13 cellular contexts compared by ENCODE assay signal in the genomic region with DNA sequence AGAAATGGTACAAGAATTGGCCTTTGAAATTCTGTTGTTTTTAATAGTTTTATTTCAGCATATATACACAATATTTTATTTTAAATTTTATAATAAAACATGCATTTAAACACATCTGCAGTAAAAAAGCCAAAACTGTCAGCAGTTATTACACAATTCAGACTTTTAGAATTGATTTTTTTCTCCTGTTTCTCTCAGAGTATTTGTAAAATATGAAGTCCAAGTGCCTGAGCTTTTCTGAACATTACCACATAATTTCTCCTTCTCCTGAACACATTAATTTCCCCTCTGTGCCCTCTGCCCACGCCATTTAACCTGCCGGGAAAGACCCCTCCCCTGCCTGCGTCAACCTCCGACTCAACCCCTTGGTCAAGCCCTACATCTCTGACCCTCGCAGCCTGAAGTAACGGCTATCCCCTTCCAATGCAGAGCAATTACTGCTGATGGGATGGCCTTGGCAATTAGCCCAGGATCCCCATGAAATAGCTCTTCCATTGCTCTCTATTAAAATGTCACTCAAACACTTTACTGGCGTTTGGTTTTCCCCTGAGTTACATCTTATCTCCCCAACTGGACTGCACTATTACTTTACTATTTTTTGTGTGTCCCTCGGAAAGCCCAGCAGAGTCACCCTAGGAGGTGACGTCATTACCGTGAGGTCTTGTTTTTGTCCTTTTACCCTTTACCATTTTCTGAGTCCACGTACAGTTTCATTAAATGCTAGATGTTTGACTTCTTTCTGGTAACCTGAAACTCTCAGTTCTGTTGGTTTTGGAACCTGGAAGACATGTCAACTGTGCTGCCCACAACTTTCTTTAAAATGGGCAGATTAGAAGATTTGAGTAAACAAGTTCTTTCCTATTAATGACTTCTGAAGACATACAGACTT.
DNase-seq lines count a peak whose midpoint lies in the region; ATAC-seq, FAIRE-seq and TF ChIP-seq lines count a peak whose summit lies in the region.
"Had no signal": no experiment of that assay in that cellular context is flagged by ENCODE, and none has a peak within 500 bp of the region (broad histone marks: within the 10 kb centered on the region; RNA-seq: fewer than 3 reads in every experiment).

No MANE protein-coding gene starts in this region.

- CTCF ChIA-PET in GM12878 (lab: Yijun Ruan, JAX): interaction anchor here (0.7 to 1.6 kb wide), 8 partner anchors 10 to 261 kb away, joined by 3 to 5 read pairs (median 3); no protein-coding TSS in a partner anchor

- H3K4me3 ChIP-seq in GM12878: no peak overlapping the region
- no peak overlapping the region for H3K4me3 ChIP-seq in osteoblast (ENCODE audit: insufficient read depth, low read length)
- H3K4me3 ChIP-seq: thyroid gland had no signal

- no peak for TF ChIP-seq EP300 in GM12878 (IDR thresholded peaks at IDR 0.05; ENCODE audit: borderline replicate concordance in 1 of 2, control insufficient read depth in 1 of 2, low read depth in 2 of 2, low read length in 2 of 2)

- DNase-seq in DMS79 (lab: John Stamatoyannopoulos, UW) (peak; percentile 15), NCI-H1105 (lab: John Stamatoyannopoulos, UW) (peak; percentile 86), GM12878 (ENCODE audit: low read depth, low spot score) (no peak), osteoblast (ENCODE audit: insufficient read length, low spot score, missing footprints) (peak; percentile 79), midbrain (lab: John Stamatoyannopoulos, UW) (no peak), islet precursor cell (no peak), foreskin melanocyte (no peak)
- DNase-seq: DND-41; stimulated activated CD4-positive, alpha-beta T cell treated with anti-CD3 and anti-CD28 coated beads, Interleukin-4, amount 100 ng/mL, for 4 hours had no signal

- POLR2A ChIA-PET in GM12878 (lab: Charles Lee): no interaction called here

- peak; percentile 76 for ATAC-seq in GM12878
- no peak for ATAC-seq in HG02870 (IDR thresholded peaks at IDR 0.05; ENCODE audit: unreplicated experiment)

- H3K4me2 ChIP-seq in GM12878 (ENCODE audit: control insufficient read depth, insufficient read depth) (no peak overlapping the region), osteoblast (ENCODE audit: insufficient read depth, low read length) (no peak overlapping the region)

- H3K4me1 ChIP-seq in GM12878 (ENCODE audit: control insufficient read depth, insufficient read depth, low read length) (peaks cover 8% of the 10 kb centered on the region; the same call in 1 of the 2 replicates), osteoblast (ENCODE audit: insufficient read depth, low read length) (peaks cover 16% of the 10 kb centered on the region)

- no peaks in the 10 kb centered on the region for H3K9me3 ChIP-seq in GM12878 (replicated peaks; ENCODE audit: control insufficient read depth, insufficient read depth, low read length)
- H3K9me3 ChIP-seq in osteoblast (ENCODE audit: low read depth, low read length): no peaks in the 10 kb centered on the region
- H3K9me3 ChIP-seq: thyroid gland had no signal

- no peak overlapping the region; the same call in 1 of the 2 replicates for H2AFZ ChIP-seq in GM12878 (ENCODE audit: control insufficient read depth, low read depth, low read length)
- H2AFZ ChIP-seq in osteoblast (ENCODE audit: low read length): no peak overlapping the region

- SMC1A ChIA-PET in GM12878 (lab: Charles Lee; ENCODE audit: uncharacterized antibody, unreplicated experiment): interaction anchor here (0.6 to 1.1 kb wide), 8 partner anchors 10 to 269 kb away, joined by 3 to 6 read pairs (median 3); no protein-coding TSS in a partner anchor

- H3K27me3 ChIP-seq in GM12878 (replicated peaks in 1 of 2; ENCODE audit: control insufficient read depth in 2 of 2, insufficient read depth in 2 of 2, low read length in 1 of 2) (no peaks in the 10 kb centered on the region), osteoblast (ENCODE audit: insufficient read depth, low read length) (no peaks in the 10 kb centered on the region)
- H3K27me3 ChIP-seq: thyroid gland had no signal

- no peak for TF ChIP-seq POLR2A in GM12878 (IDR thresholded peaks at IDR 0.05; ENCODE audit: low read depth, low read length)

- H3K79me2 ChIP-seq in GM12878 (ENCODE audit: control insufficient read depth, insufficient read depth, low read length): no peaks in the 10 kb centered on the region
- H3K79me2 ChIP-seq in osteoblast (ENCODE audit: insufficient read depth, low read length): no peaks in the 10 kb centered on the region

- intact Hi-C loops in GM12878 (cut with micrococcal nuclease; ENCODE audit: unreplicated experiment): no loop called here

- in situ Hi-C loops in GM12878 (cut with MboI): no loop called here

- TF ChIP-seq CTCF in GM12878 (IDR thresholded peaks at IDR 0.05 in 2 of 3, conservative IDR thresholded peaks at IDR 0.05 in 1 of 3; ENCODE audit: control insufficient read depth in 2 of 3, extremely low read depth in 1 of 3, insufficient read depth in 1 of 3, low read depth in 3 of 3, low read length in 3 of 3): no peak
- no peak for TF ChIP-seq CTCF in osteoblast (IDR thresholded peaks at IDR 0.05; ENCODE audit: extremely low read depth, low read depth, low read length)

- TF ChIP-seq RAD21 in GM12878 (IDR thresholded peaks at IDR 0.05; ENCODE audit: insufficient read depth, low read depth, low read length): no peak

- no peak overlapping the region for H3K9ac ChIP-seq in GM12878 (ENCODE audit: control insufficient read depth, insufficient read depth, low read length)

- FAIRE-seq in GM12878 (lab: Jason Lieb, UNC): no peak
- FAIRE-seq: islet of Langerhans had no signal

- 18% methylated on average over 11 of the region's 11 CpGs for WGBS in GM12878 (ENCODE audit: insufficient coverage, insufficient replicate concordance, low lambda C conversion rate, missing lambda C conversion rate)

- RAD21 ChIA-PET in GM12878 (lab: Charles Lee; ENCODE audit: unreplicated experiment): interaction anchor here (1.9 kb wide), 1 partner anchor 89 kb away, joined by 6 read pairs; no protein-coding TSS in a partner anchor

- no TSS peak for BruUV-seq in GM12878 (replicated peaks; lab: Mats Ljungman, UMichigan)

- H4K20me1 ChIP-seq in GM12878 (ENCODE audit: control insufficient read depth, insufficient read depth) (no peaks in the 10 kb centered on the region), osteoblast (ENCODE audit: insufficient read depth, low read length) (no peaks in the 10 kb centered on the region)

- H3K36me3 ChIP-seq in GM12878 (ENCODE audit: control insufficient read depth in 2 of 2, insufficient read depth in 2 of 2, low read length in 1 of 2) (no peaks in the 10 kb centered on the region), osteoblast (ENCODE audit: insufficient read depth, low read length) (no peaks in the 10 kb centered on the region)
- H3K36me3 ChIP-seq: thyroid gland had no signal

- H3K27ac ChIP-seq in GM12878 (ENCODE audit: control insufficient read depth, insufficient read depth): no peak overlapping the region
- no peak overlapping the region for H3K27ac ChIP-seq in osteoblast (ENCODE audit: low read depth, low read length)
- H3K27ac ChIP-seq: epithelial cell of prostate, thyroid gland had no signal

TF ChIP-seq in GM12878, 131 proteins besides CTCF, POLR2A, EP300 and RAD21 (continues in another document):
- TF ChIP-seq, protein P1, sequence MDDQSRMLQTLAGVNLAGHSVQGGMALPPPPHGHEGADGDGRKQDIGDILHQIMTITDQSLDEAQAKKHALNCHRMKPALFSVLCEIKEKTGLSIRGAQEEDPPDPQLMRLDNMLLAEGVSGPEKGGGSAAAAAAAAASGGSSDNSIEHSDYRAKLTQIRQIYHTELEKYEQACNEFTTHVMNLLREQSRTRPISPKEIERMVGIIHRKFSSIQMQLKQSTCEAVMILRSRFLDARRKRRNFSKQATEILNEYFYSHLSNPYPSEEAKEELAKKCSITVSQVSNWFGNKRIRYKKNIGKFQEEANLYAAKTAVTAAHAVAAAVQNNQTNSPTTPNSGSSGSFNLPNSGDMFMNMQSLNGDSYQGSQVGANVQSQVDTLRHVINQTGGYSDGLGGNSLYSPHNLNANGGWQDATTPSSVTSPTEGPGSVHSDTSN (IDR thresholded peaks at IDR 0.05; ENCODE audit: insufficient replicate concordance, low read depth, low read length): no peak
- TF ChIP-seq RFX5 (IDR thresholded peaks at IDR 0.05; ENCODE audit: low read depth, low read length): no peak
- TF ChIP-seq ATF7 (IDR thresholded peaks at IDR 0.05; ENCODE audit: low read depth): peak; percentile 90
- TF ChIP-seq FOS (IDR thresholded peaks at IDR 0.05; ENCODE audit: borderline replicate concordance, extremely low read depth, insufficient read length): no peak
- TF ChIP-seq YBX1 (IDR thresholded peaks at IDR 0.05): no peak
- TF ChIP-seq RBBP5 (conservative IDR thresholded peaks at IDR 0.05): no peak
- TF ChIP-seq JUND (IDR thresholded peaks at IDR 0.05; ENCODE audit: low read depth, low read length): no peak
- TF ChIP-seq MXI1 (IDR thresholded peaks at IDR 0.05; ENCODE audit: low read depth, low read length): no peak
- no peak for TF ChIP-seq STAT3 (IDR thresholded peaks at IDR 0.05; ENCODE audit: low read depth, low read length)
- TF ChIP-seq IKZF1 (conservative IDR thresholded peaks at IDR 0.05): no peak
- no peak for TF ChIP-seq BCLAF1 (IDR thresholded peaks at IDR 0.05)

Comparison
In these comparisons a context has a peak if more than half of its experiments do, and no peak if none do; other contexts are left out.
1. DNase-seq: peak in DMS79 (single experiment), NCI-H1105 (single experiment) and osteoblast (single experiment); none in GM12878 (single experiment), midbrain (single experiment), islet precursor cell (single experiment) and foreskin melanocyte (single experiment).